30 cellular contexts compared by ENCODE assay signal in genomic region chr2:96075199-96075771, GRCh38. TPM values are rescaled to one million over a fixed set of nuclear protein-coding genes. Genes with fewer than 3 reads are reported as not detected.
"Had no signal": no experiment of that assay in that cellular context is flagged by ENCODE, and none has a peak within 500 bp of the region (broad histone marks: within the 10 kb centered on the region; RNA-seq: fewer than 3 reads in every experiment).

No MANE protein-coding gene starts in this region.

- DNase-seq: activated B cell treated with CpG ODN at 0.5 μM for 24 hours; activated CD4-positive, alpha-beta memory T cell treated with anti-CD3 and anti-CD28 coated beads for 36 hours; activated CD4-positive, alpha-beta T cell treated with anti-CD3 and anti-CD28 coated beads for 4 hours; activated CD4-positive, alpha-beta T cell treated with anti-CD3 and anti-CD28 coated beads, Interleukin-2, amount 10 ng/mL, durations not matched to agents 24 days and 14 days; activated CD4-positive, alpha-beta T cell treated with anti-CD3 and anti-CD28 coated beads, Interleukin-2, amount 50 U/mL, for 1 hour; activated CD4-positive, alpha-beta T cell treated with anti-CD3 and anti-CD28 coated beads, Interleukin-2, amount 50 U/mL, for 4 hours; activated CD4-positive, CD25-positive, alpha-beta regulatory T cell treated with anti-CD3 and anti-CD28 coated beads, Interleukin-2, amount 50 U/mL, for 72 hours; activated CD8-positive, alpha-beta memory T cell treated with anti-CD3 and anti-CD28 coated beads, Interleukin-2, amount 50 U/mL, for 4 hours; activated CD8-positive, alpha-beta T cell treated with anti-CD3 and anti-CD28 coated beads for 36 hours; activated effector memory CD4-positive, alpha-beta T cell treated with Interleukin-2 at 50 U/mL for 16 hours; activated gamma-delta T cell; activated naive CD4-positive, alpha-beta T cell treated with anti-CD3 and anti-CD28 coated beads, Interleukin-2, amount 10 ng/mL, durations not matched to agents 7 days and 5 days; activated naive CD4-positive, alpha-beta T cell treated with Interleukin-2 at 50 U/mL for 16 hours; activated naive CD8-positive, alpha-beta T cell treated with anti-CD3 and anti-CD28 coated beads, Interleukin-2, amount 10 ng/mL, durations not matched to agents 7 days and 5 days; activated naive CD8-positive, alpha-beta T cell treated with anti-CD3 and anti-CD28 coated beads, Interleukin-2, amount 50 U/mL, for 24 hours; activated T-cell treated with anti-CD3 and anti-CD28 coated beads for 4 hours; activated T-cell treated with anti-CD3 and anti-CD28 coated beads, Interleukin-2, amount 50 U/mL, for 24 hours; activated T-cell treated with anti-CD3 and anti-CD28 coated beads, Interleukin-2, amount 50 U/mL, for 48 hours; aorta; body of pancreas; brain microvascular endothelial cell; central memory CD4-positive, alpha-beta T cell; T-cell; T-helper 17 cell; T-helper 9 cell had no signal

- H3K4me3 ChIP-seq: body of pancreas, breast epithelium had no signal

- H3K27me3 ChIP-seq: body of pancreas, brain microvascular endothelial cell, breast epithelium had no signal

- H3K4me1 ChIP-seq: body of pancreas, breast epithelium had no signal

- H3K36me3 ChIP-seq: brain microvascular endothelial cell, breast epithelium had no signal

- H3K27ac ChIP-seq: body of pancreas, brain microvascular endothelial cell, breast epithelium, VCaP had no signal

- FAIRE-seq: astrocyte, TTC549 had no signal

- ATAC-seq: activated CD8-positive, alpha-beta T cell treated with anti-CD3 and anti-CD28 coated beads for 36 hours; activated naive CD8-positive, alpha-beta T cell treated with anti-CD3 and anti-CD28 coated beads, Interleukin-2, amount 50 U/mL, for 24 hours; body of pancreas; T-cell; T-helper 17 cell had no signal

RNA-seq across cellular contexts. Expression of gene ADRA2B, which starts 41.1 kb away (rescaled TPM):
- total RNA-seq: astrocyte, cerebellum had no signal
